Comparison of ENCODE assay signal across 1 cellular context in genomic region chr3:5019411-5020261, GRCh38.
TF ChIP-seq lines count a peak whose summit lies in the region.

No MANE protein-coding gene starts in this region.

TF ChIP-seq in K562, 482 proteins besides CTCF, POLR2A, EP300 and RAD21 (continued from another document and continues in another):
- TF ChIP-seq ZNF766 (CRISPR knock-in tag; conservative IDR thresholded peaks at IDR 0.05) (peak; percentile 60; the same call in 1 of the 2 replicates), STAT5A (IDR thresholded peaks at IDR 0.05; ENCODE audit: borderline replicate concordance, low read length) (no peak), ZEB2 (IDR thresholded peaks at IDR 0.05) (peak; percentile 77), MCM2 (IDR thresholded peaks at IDR 0.05; ENCODE audit: low read depth) (no peak), CBFA2T2 (conservative IDR thresholded peaks at IDR 0.05) (no peak), TFAP4 (CRISPR knock-in tag; IDR thresholded peaks at IDR 0.05; ENCODE audit: borderline replicate concordance) (peak; percentile 74; the same call in 1 of the 2 replicates), ZNF280B (CRISPR knock-in tag; IDR thresholded peaks at IDR 0.05) (no peak), MCM5 (IDR thresholded peaks at IDR 0.05; ENCODE audit: low read depth) (no peak), MBD2 (IDR thresholded peaks at IDR 0.05; ENCODE audit: borderline replicate concordance, low read depth) (no peak), ARID1B (IDR thresholded peaks at IDR 0.05) (peak; percentile 84), ZMIZ1 (IDR thresholded peaks at IDR 0.05; ENCODE audit: low read depth in 2 of 2, low read length in 2 of 2) (no peak), CREB5 (CRISPR knock-in tag; IDR thresholded peaks at IDR 0.05) (no peak), ZNF449 (CRISPR knock-in tag; IDR thresholded peaks at IDR 0.05) (no peak), AFF1 (IDR thresholded peaks at IDR 0.05; ENCODE audit: low read depth in 1 of 2, partially characterized antibody in 2 of 2) (peak; percentile 56 to 64), RREB1 (CRISPR knock-in tag; IDR thresholded peaks at IDR 0.05) (no peak; the same call in 1 of the 2 replicates), CXXC5 (CRISPR knock-in tag; IDR thresholded peaks at IDR 0.05) (peak; percentile 66), NFIC (IDR thresholded peaks at IDR 0.05) (peak; percentile 21; the same call in 1 of the 2 replicates), SUPT5H (IDR thresholded peaks at IDR 0.05) (peak; percentile 41; the same call in 1 of the 2 replicates), MXD1 (CRISPR knock-in tag; IDR thresholded peaks at IDR 0.05; ENCODE audit: borderline replicate concordance, poor library complexity, severe bottlenecking) (peak; percentile 6), KLF1 (tag; IDR thresholded peaks at IDR 0.05) (peak; percentile 94), HCFC1 (IDR thresholded peaks at IDR 0.05; ENCODE audit: low read depth, low read length) (no peak), GATA2 (CRISPR knock-in tag; IDR thresholded peaks at IDR 0.05) (peak; percentile 78), SMARCC2 (IDR thresholded peaks at IDR 0.05; ENCODE audit: low read depth) (peak; percentile 70), PTBP1 (IDR thresholded peaks at IDR 0.05; ENCODE audit: low read depth, low read length) (0 out of 2 replicates have a peak, but pooled peaks have one; percentile 35), ZNF224 (CRISPR knock-in tag; IDR thresholded peaks at IDR 0.05) (no peak), RBM39 (optimal IDR thresholded peaks at IDR 0.05; ENCODE audit: low read depth, low read length) (peak; percentile 30), ZNF445 (CRISPR knock-in tag; IDR thresholded peaks at IDR 0.05; ENCODE audit: low read depth) (no peak), ERF (CRISPR knock-in tag; IDR thresholded peaks at IDR 0.05) (no peak), ELK3 (CRISPR knock-in tag; IDR thresholded peaks at IDR 0.05) (no peak), NCOA4 (IDR thresholded peaks at IDR 0.05; ENCODE audit: partially characterized antibody) (peak; percentile 86), DPF2 (IDR thresholded peaks at IDR 0.05) (peak; percentile 92), PCBP1 (IDR thresholded peaks at IDR 0.05; ENCODE audit: low read depth, low read length, poor library complexity, severe bottlenecking) (no peak), SMAD1 (IDR thresholded peaks at IDR 0.05; ENCODE audit: low read depth, low read length, partially characterized antibody) (peak; percentile 80), TEAD1 (CRISPR knock-in tag; IDR thresholded peaks at IDR 0.05) (peak in 1 of 2 experiments; percentile 74; a peak in 1 of 4 replicates), ZFPM2 (CRISPR knock-in tag; IDR thresholded peaks at IDR 0.05) (no peak), XRCC4 (IDR thresholded peaks at IDR 0.05; ENCODE audit: extremely low read depth, insufficient read depth, insufficient read length) (no peak), TAF7 (tag; IDR thresholded peaks at IDR 0.05) (0 out of 2 replicates have a peak, but pooled peaks have one; percentile 19), TCFL5 (CRISPR knock-in tag; conservative IDR thresholded peaks at IDR 0.05) (no peak)
